ENCODE assay signal across 8 cellular contexts in the genomic region with DNA sequence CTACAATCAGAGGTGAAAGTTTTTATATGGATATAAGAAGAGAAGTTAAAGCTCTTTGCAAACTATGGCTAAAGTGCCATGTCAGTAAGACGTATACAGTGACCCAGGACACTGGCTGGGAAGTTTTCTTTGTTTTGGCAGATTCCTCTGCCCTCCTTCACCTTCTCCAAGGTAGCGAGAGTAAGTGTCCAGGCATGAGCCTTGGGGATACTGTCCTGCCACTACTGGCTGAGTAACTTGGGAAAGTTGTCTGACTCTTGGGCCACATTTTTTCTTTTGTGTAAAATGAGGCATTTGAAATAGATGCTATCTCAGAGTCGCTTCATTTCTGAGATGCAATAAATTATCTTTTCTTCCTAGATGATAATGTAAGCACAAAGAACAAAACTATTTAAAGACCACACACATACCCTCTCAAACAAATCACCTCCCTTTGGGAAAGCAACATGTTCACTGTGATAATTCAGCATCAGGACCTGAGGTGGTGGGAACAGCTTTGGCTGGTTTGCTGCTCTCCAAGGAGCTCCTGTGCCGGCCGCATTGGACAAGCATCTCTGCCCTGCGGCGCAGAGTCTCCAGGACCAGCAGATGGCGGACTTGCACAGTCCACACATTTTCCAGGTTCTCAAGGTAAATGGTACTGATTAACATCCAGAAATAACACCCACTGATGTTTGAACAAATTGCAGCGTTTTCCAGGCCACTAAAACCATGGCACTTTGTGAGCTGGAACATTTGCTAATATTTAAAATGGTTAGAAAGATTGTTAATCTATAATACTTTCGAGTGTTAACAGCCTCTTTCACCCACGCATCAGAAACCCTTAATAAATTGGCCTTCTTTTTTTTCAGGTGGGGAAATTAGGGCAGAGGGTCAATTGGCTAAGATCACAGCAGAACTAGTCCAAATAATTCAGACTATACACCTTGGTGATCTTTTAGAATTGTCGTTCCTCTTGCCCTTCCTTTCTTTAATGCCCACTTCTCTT.
DNase-seq lines count a peak whose midpoint lies in the region; ATAC-seq and TF ChIP-seq lines count a peak whose summit lies in the region.

No MANE protein-coding gene starts in this region.

- no peaks in the 10 kb centered on the region for H3K4me1 Mint-ChIP-seq in activated naive CD4-positive, alpha-beta T cell treated with anti-CD3 and anti-CD28 coated beads, Interleukin-2, amount 10 ng/mL, durations not matched to agents 7 days and 5 days
- no peaks in the 10 kb centered on the region for H3K4me1 Mint-ChIP-seq in immature natural killer cell

- H3K36me3 Mint-ChIP-seq in activated naive CD4-positive, alpha-beta T cell treated with anti-CD3 and anti-CD28 coated beads, Interleukin-2, amount 10 ng/mL, durations not matched to agents 7 days and 5 days: no peaks in the 10 kb centered on the region
- no peaks in the 10 kb centered on the region for H3K36me3 Mint-ChIP-seq in immature natural killer cell

- no peak overlapping the region for H3K27ac Mint-ChIP-seq in activated naive CD4-positive, alpha-beta T cell treated with anti-CD3 and anti-CD28 coated beads, Interleukin-2, amount 10 ng/mL, durations not matched to agents 7 days and 5 days
- H3K27ac Mint-ChIP-seq in immature natural killer cell: no peak overlapping the region

- H3K4me3 Mint-ChIP-seq in activated naive CD4-positive, alpha-beta T cell treated with anti-CD3 and anti-CD28 coated beads, Interleukin-2, amount 10 ng/mL, durations not matched to agents 7 days and 5 days: no peak overlapping the region
- no peak overlapping the region for H3K4me3 Mint-ChIP-seq in immature natural killer cell

- DNase-seq in AG20443 (ENCODE audit: low spot score) (peak; percentile 81), NCI-H524 (lab: John Stamatoyannopoulos, UW) (peak; percentile 80 to 94), left ventricle myocardium inferior (peak; percentile 24), skeletal muscle cell (ENCODE audit: low read depth) (peak; percentile 9), immature natural killer cell (no peak)
- peak; percentile 55 for DNase-seq in activated naive CD4-positive, alpha-beta T cell treated with anti-CD3 and anti-CD28 coated beads, Interleukin-2, amount 10 ng/mL, durations not matched to agents 7 days and 5 days

- H3K27me3 ChIP-seq in left ventricle myocardium inferior (ENCODE audit: low read depth): peaks cover 73% of the 10 kb centered on the region

- CTCF ChIA-PET in activated naive CD4-positive, alpha-beta T cell treated with anti-CD3 and anti-CD28 coated beads, Interleukin-2, amount 10 ng/mL, durations not matched to agents 7 days and 5 days (lab: Charles Lee): interaction anchor here (0.6 to 8.9 kb wide), 24 partner anchors 8 to 1577 kb away, joined by 3 to 118 read pairs (median 6); no protein-coding TSS in a partner anchor

- H3K27ac ChIP-seq in left ventricle myocardium inferior (replicated peaks): no peak overlapping the region

- H3K4me3 ChIP-seq in left ventricle myocardium inferior: no peak overlapping the region
- no peak overlapping the region for H3K4me3 ChIP-seq in skeletal muscle cell (ENCODE audit: low read depth, low read length)

- ATAC-seq in GM18907 (IDR thresholded peaks at IDR 0.05; ENCODE audit: unreplicated experiment) (peak; percentile 80), HG03469 (IDR thresholded peaks at IDR 0.05; ENCODE audit: unreplicated experiment) (peak; percentile 45)

- H3K36me3 ChIP-seq in left ventricle myocardium inferior: no peaks in the 10 kb centered on the region

- no peaks in the 10 kb centered on the region for H3K9me3 ChIP-seq in left ventricle myocardium inferior (replicated peaks)

- intact Hi-C loops in left ventricle myocardium inferior (cut with micrococcal nuclease): no loop called here

- H3K4me1 ChIP-seq in left ventricle myocardium inferior: peaks cover 3% of the 10 kb centered on the region

- H3K9me3 Mint-ChIP-seq in activated naive CD4-positive, alpha-beta T cell treated with anti-CD3 and anti-CD28 coated beads, Interleukin-2, amount 10 ng/mL, durations not matched to agents 7 days and 5 days: no peaks in the 10 kb centered on the region
- H3K9me3 Mint-ChIP-seq in immature natural killer cell: peaks cover 0 to 6% (median 0%) of the 10 kb centered on the region in 6 donors

- H3K27me3 Mint-ChIP-seq in activated naive CD4-positive, alpha-beta T cell treated with anti-CD3 and anti-CD28 coated beads, Interleukin-2, amount 10 ng/mL, durations not matched to agents 7 days and 5 days: peaks cover 26% of the 10 kb centered on the region
- peaks cover 2 to 7% (median 3%) of the 10 kb centered on the region in 3 donors for H3K27me3 Mint-ChIP-seq in immature natural killer cell (ENCODE audit: low read depth in 3 of 3)

- peak; percentile 69 for TF ChIP-seq CTCF in left ventricle myocardium inferior (IDR thresholded peaks at IDR 0.05; ENCODE audit: borderline replicate concordance)

Comparison
In these comparisons a context has a peak if more than half of its experiments do, and no peak if none do; other contexts are left out.
1. DNase-seq: peak in AG20443 (single experiment), NCI-H524 (2 of 2), activated naive CD4-positive, alpha-beta T cell treated with anti-CD3 and anti-CD28 coated beads, Interleukin-2, amount 10 ng/mL, durations not matched to agents 7 days and 5 days (single experiment), left ventricle myocardium inferior (single experiment) and skeletal muscle cell (single experiment); none in immature natural killer cell (0 of 3).